Comparison of ENCODE assay signal across 11 cellular contexts in the genomic region with DNA sequence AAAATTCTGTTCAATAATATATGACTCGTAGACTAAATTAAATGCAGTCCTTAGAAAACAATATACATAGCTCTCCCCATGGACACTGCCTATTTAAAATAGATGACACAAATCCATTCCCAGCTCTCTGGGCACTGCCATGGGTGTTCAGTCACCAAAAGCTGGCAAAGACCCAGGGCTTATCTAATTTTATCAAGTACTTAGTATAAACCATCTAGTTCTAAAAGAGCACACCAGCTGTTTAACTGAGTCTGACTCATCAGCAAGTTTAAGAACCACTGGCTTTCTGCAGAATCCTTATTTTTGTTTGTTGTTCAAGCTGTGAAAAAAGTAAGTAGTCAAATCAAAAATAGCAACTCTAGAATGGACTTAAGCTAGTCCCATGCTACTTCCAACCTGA.
DNase-seq lines count a peak whose midpoint lies in the region; FAIRE-seq and TF ChIP-seq lines count a peak whose summit lies in the region.
"Had no signal": no experiment of that assay in that cellular context is flagged by ENCODE, and none has a peak within 500 bp of the region (broad histone marks: within the 10 kb centered on the region; RNA-seq: fewer than 3 reads in every experiment).

No MANE protein-coding gene starts in this region.

- DNase-seq in DMS53 (lab: John Stamatoyannopoulos, UW): peak; percentile 20
- DNase-seq in DMS53 treated with DMSO at 0.1 percent for 48 hours (lab: John Stamatoyannopoulos, UW; ENCODE audit: unreplicated experiment): no peak
- peak; percentile 88 for DNase-seq in RPMI7951 (ENCODE audit: low read depth)
- DNase-seq in fibroblast of villous mesenchyme (ENCODE audit: low read depth): peak; percentile 90
- peak; percentile 88 for DNase-seq in small intestine
- no peak for DNase-seq in 8988T
- DNase-seq in globus pallidus (ENCODE audit: low spot score): no peak
- no peak for DNase-seq in cerebellar nuclear complex (lab: John Stamatoyannopoulos, UW)
- DNase-seq: activated CD4-positive, alpha-beta T cell treated with anti-CD3 and anti-CD28 coated beads for 36 hours; foreskin melanocyte had no signal

- H3K9me3 ChIP-seq in small intestine (ENCODE audit: control insufficient read depth, low read depth): no peaks in the 10 kb centered on the region

- no peak for TF ChIP-seq CTCF in fibroblast of villous mesenchyme (IDR thresholded peaks at IDR 0.05; ENCODE audit: insufficient read depth, low read depth, low read length)

- no peaks in the 10 kb centered on the region for H3K27me3 ChIP-seq in small intestine (ENCODE audit: control insufficient read depth in 2 of 2, insufficient read depth in 2 of 2, low read length in 2 of 2)

- 63 to 84% (median 73%) methylated on average over 1 of the region's 1 CpG for WGBS in small intestine, 3 donors

- peaks cover 12 to 19% of the 10 kb centered on the region in 2 donors for H3K4me1 ChIP-seq in small intestine (ENCODE audit: control insufficient read depth in 2 of 2, insufficient read depth in 1 of 2, low read depth in 1 of 2, low read length in 1 of 2)

- FAIRE-seq in small intestine (lab: Jason Lieb, UNC): no peak
- FAIRE-seq: A204.1 had no signal

- H3K27ac ChIP-seq in small intestine (ENCODE audit: low read depth in 1 of 2, low read length in 1 of 2): no peak overlapping the region

- H3K36me3 ChIP-seq in small intestine (ENCODE audit: control insufficient read depth in 2 of 2, insufficient read depth in 2 of 2, low read length in 2 of 2): peaks cover 9 to 14% of the 10 kb centered on the region in 2 donors

- no peak overlapping the region for H3K4me3 ChIP-seq in fibroblast of villous mesenchyme (ENCODE audit: low read depth, low read length)
- H3K4me3 ChIP-seq in small intestine (ENCODE audit: low read depth in 1 of 2, low read length in 2 of 2): no peak overlapping the region

Comparison
In these comparisons a context has a peak if more than half of its experiments do, and no peak if none do; other contexts are left out.
1. DNase-seq: peak in DMS53 (single experiment), RPMI7951 (single experiment), fibroblast of villous mesenchyme (single experiment) and small intestine (single experiment); none in DMS53 treated with DMSO at 0.1 percent for 48 hours (single experiment), 8988T (single experiment), globus pallidus (single experiment) and cerebellar nuclear complex (0 of 2).